In genomic region chr18:13934058-13934457, GRCh38 we compare ENCODE assay signal across 1 cellular context.
TF ChIP-seq lines count a peak whose summit lies in the region.

No MANE protein-coding gene starts in this region.

TF ChIP-seq in HepG2, 621 proteins besides CTCF, POLR2A, EP300 and RAD21 (continued from another document and continues in another):
- no peak for TF ChIP-seq HNRNPL (IDR thresholded peaks at IDR 0.05; ENCODE audit: low read depth, low read length)
- TF ChIP-seq PATZ1 (CRISPR knock-in tag; IDR thresholded peaks at IDR 0.05): peak; percentile 57
- no peak for TF ChIP-seq ELF4 (CRISPR knock-in tag; IDR thresholded peaks at IDR 0.05; ENCODE audit: borderline replicate concordance)
- peak; percentile 64 for TF ChIP-seq SALL1 (CRISPR knock-in tag; IDR thresholded peaks at IDR 0.05)
- TF ChIP-seq ZMYM3 (CRISPR knock-in tag; IDR thresholded peaks at IDR 0.05): no peak
- TF ChIP-seq DR1 (CRISPR knock-in tag; IDR thresholded peaks at IDR 0.05): no peak
- no peak for TF ChIP-seq ZSCAN29 (CRISPR knock-in tag; conservative IDR thresholded peaks at IDR 0.05)
- TF ChIP-seq TFAP4 (IDR thresholded peaks at IDR 0.05; ENCODE audit: borderline replicate concordance, low read depth): no peak
- TF ChIP-seq PRDM10 (CRISPR knock-in tag; IDR thresholded peaks at IDR 0.05; ENCODE audit: low read depth): peak; percentile 71; the same call in 1 of the 2 replicates
- TF ChIP-seq ZNF780A (CRISPR knock-in tag; IDR thresholded peaks at IDR 0.05): no peak
- TF ChIP-seq ZNF281 (CRISPR knock-in tag; IDR thresholded peaks at IDR 0.05; ENCODE audit: borderline replicate concordance): peak; percentile 14; the same call in 1 of the 2 replicates
- no peak for TF ChIP-seq NKX3-1 (CRISPR knock-in tag; IDR thresholded peaks at IDR 0.05)
- no peak for TF ChIP-seq ARHGAP35 (CRISPR knock-in tag; IDR thresholded peaks at IDR 0.05; ENCODE audit: borderline replicate concordance)
- no peak for TF ChIP-seq MED13 (CRISPR knock-in tag; IDR thresholded peaks at IDR 0.05)
- no peak for TF ChIP-seq ZNF235 (CRISPR knock-in tag; IDR thresholded peaks at IDR 0.05; ENCODE audit: borderline replicate concordance)
- TF ChIP-seq FOXK1 (CRISPR knock-in tag; IDR thresholded peaks at IDR 0.05; ENCODE audit: borderline replicate concordance, low read depth): no peak
- TF ChIP-seq MEIS1 (CRISPR knock-in tag; IDR thresholded peaks at IDR 0.05; ENCODE audit: borderline replicate concordance): no peak
- TF ChIP-seq RFX3 (CRISPR knock-in tag; IDR thresholded peaks at IDR 0.05): no peak
- no peak for TF ChIP-seq LBX2 (CRISPR knock-in tag; IDR thresholded peaks at IDR 0.05; ENCODE audit: borderline replicate concordance)
- TF ChIP-seq ZNF432 (CRISPR knock-in tag; IDR thresholded peaks at IDR 0.05; ENCODE audit: borderline replicate concordance): no peak
- TF ChIP-seq ZBTB46 (CRISPR knock-in tag; IDR thresholded peaks at IDR 0.05; ENCODE audit: borderline replicate concordance): no peak
- TF ChIP-seq ZNF276 (CRISPR knock-in tag; IDR thresholded peaks at IDR 0.05; ENCODE audit: low read depth): no peak
- TF ChIP-seq HDAC6 (IDR thresholded peaks at IDR 0.05; ENCODE audit: low read depth, low read length): no peak
- TF ChIP-seq ZNF572 (CRISPR knock-in tag; IDR thresholded peaks at IDR 0.05): no peak
- TF ChIP-seq SRSF4 (IDR thresholded peaks at IDR 0.05; ENCODE audit: low read depth, low read length, poor library complexity, severe bottlenecking): no peak
- no peak for TF ChIP-seq PAF1 (CRISPR knock-in tag; IDR thresholded peaks at IDR 0.05)
- no peak for TF ChIP-seq ZNF326 (CRISPR knock-in tag; IDR thresholded peaks at IDR 0.05; ENCODE audit: borderline replicate concordance)
- TF ChIP-seq HNF4A (CRISPR knock-in tag; IDR thresholded peaks at IDR 0.05): peak; percentile 91
- no peak for TF ChIP-seq DRAP1 (CRISPR knock-in tag; IDR thresholded peaks at IDR 0.05)
- no peak for TF ChIP-seq DNMT3B (CRISPR knock-in tag; conservative IDR thresholded peaks at IDR 0.05)
- peak; percentile 25; the same call in 1 of the 2 replicates for TF ChIP-seq TRIM24 (CRISPR knock-in tag; IDR thresholded peaks at IDR 0.05)
- 0 out of 2 replicates have a peak, but pooled peaks have one; percentile 37 for TF ChIP-seq GATAD2A (CRISPR knock-in tag; IDR thresholded peaks at IDR 0.05)
- no peak for TF ChIP-seq ZFY (CRISPR knock-in tag; IDR thresholded peaks at IDR 0.05)
- peak; percentile 38; the same call in 1 of the 2 replicates for TF ChIP-seq PAXIP1 (CRISPR knock-in tag; conservative IDR thresholded peaks at IDR 0.05)
- TF ChIP-seq ZNF513 (CRISPR knock-in tag; conservative IDR thresholded peaks at IDR 0.05): no peak
- TF ChIP-seq ZNF317 (CRISPR knock-in tag; IDR thresholded peaks at IDR 0.05): no peak
